Comparison of ENCODE assay signal across 24 cellular contexts in the genomic region with DNA sequence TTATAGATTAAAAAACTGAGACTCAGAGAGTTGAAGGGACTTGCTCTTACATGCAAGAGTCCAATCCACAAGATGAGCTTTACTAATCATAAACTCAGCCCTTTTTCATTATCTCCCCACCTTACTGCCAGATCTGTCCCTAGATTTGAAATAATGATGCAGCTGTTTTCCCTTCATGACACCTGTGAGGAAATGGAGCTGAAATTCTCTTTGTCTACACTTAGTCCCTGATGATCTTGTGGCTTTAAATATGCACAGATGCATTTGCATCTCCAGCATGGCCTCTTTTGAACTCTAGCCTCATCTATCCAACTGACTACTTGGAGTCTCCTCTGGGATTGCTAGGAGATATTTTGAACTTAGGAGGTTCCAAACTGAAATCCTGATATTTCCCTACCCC.
A peak's percentile ranks its signal among the peaks of the same experiment; 100 is the strongest.
DNase-seq lines count a peak whose midpoint lies in the region; ATAC-seq and TF ChIP-seq lines count a peak whose summit lies in the region.
"Had no signal": no experiment of that assay in that cellular context is flagged by ENCODE, and none has a peak within 500 bp of the region (broad histone marks: within the 10 kb centered on the region; RNA-seq: fewer than 3 reads in every experiment).

No MANE protein-coding gene starts in this region.

- no peaks in the 10 kb centered on the region for H3K36me3 Mint-ChIP-seq in natural killer cell treated with Interleukin-12 subunit alpha and Interleukin-12 subunit beta and Interleukin-15 and Interleukin-18, amount 100 ng/mL, for 72 hours
- no peaks in the 10 kb centered on the region for H3K36me3 Mint-ChIP-seq in natural killer cell
- no peaks in the 10 kb centered on the region for H3K36me3 Mint-ChIP-seq in activated CD8-positive, alpha-beta T cell treated with anti-CD3 and anti-CD28 coated beads for 36 hours (ENCODE audit: low read depth)

- BruUV-seq in A673 (replicated peaks; lab: Mats Ljungman, UMichigan) = no TSS peak

- POLR2A ChIA-PET in activated CD8-positive, alpha-beta T cell treated with anti-CD3 and anti-CD28 coated beads for 36 hours (lab: Charles Lee) = no interaction called here
- POLR2A ChIA-PET in A673 (lab: Charles Lee; ENCODE audit: low non-redundant PET) = no interaction called here

- CTCF ChIA-PET in activated CD8-positive, alpha-beta T cell treated with anti-CD3 and anti-CD28 coated beads for 36 hours (lab: Charles Lee) = no interaction called here
- CTCF ChIA-PET in A673 (lab: Charles Lee) = no interaction called here

- no peaks in the 10 kb centered on the region for H3K9me3 Mint-ChIP-seq in natural killer cell treated with Interleukin-12 subunit alpha and Interleukin-12 subunit beta and Interleukin-15 and Interleukin-18, amount 100 ng/mL, for 72 hours
- no peaks in the 10 kb centered on the region for H3K9me3 Mint-ChIP-seq in natural killer cell
- H3K9me3 Mint-ChIP-seq in activated CD8-positive, alpha-beta T cell treated with anti-CD3 and anti-CD28 coated beads for 36 hours = no peaks in the 10 kb centered on the region

- TF ChIP-seq CTCF in natural killer cell (IDR thresholded peaks at IDR 0.05) (no peak), adrenal gland (IDR thresholded peaks at IDR 0.05) (no peak), A673 (conservative IDR thresholded peaks at IDR 0.05; ENCODE audit: low read depth, low read length) (no peak)
- no peak for TF ChIP-seq CTCF in activated CD8-positive, alpha-beta T cell treated with anti-CD3 and anti-CD28 coated beads for 36 hours (IDR thresholded peaks at IDR 0.05)

- H3K9me3 ChIP-seq in adrenal gland (replicated peaks in 1 of 3) = no peaks in the 10 kb centered on the region
- peaks cover 9% of the 10 kb centered on the region for H3K9me3 ChIP-seq in A673 (ENCODE audit: low read depth, low read length, poor library complexity, severe bottlenecking)
- H3K9me3 ChIP-seq: ascending aorta, colonic mucosa, gastroesophageal sphincter, SJCRH30, tibial nerve had no signal

- H3K27ac Mint-ChIP-seq in natural killer cell treated with Interleukin-12 subunit alpha and Interleukin-12 subunit beta and Interleukin-15 and Interleukin-18, amount 100 ng/mL, for 72 hours = peak overlapping the region; percentile 46 to 52
- peak overlapping the region in 1 of 2 donors; percentile 44 for H3K27ac Mint-ChIP-seq in natural killer cell
- H3K27ac Mint-ChIP-seq in activated CD8-positive, alpha-beta T cell treated with anti-CD3 and anti-CD28 coated beads for 36 hours = peak overlapping the region; percentile 16
- H3K27ac Mint-ChIP-seq: nephron progenitor cell had no signal

- ATAC-seq in natural killer cell treated with Interleukin-12 subunit alpha and Interleukin-12 subunit beta and Interleukin-15 and Interleukin-18, amount 100 ng/mL, for 72 hours = no peak
- no peak for ATAC-seq in natural killer cell
- no peak for ATAC-seq in activated CD8-positive, alpha-beta T cell treated with anti-CD3 and anti-CD28 coated beads for 36 hours
- no peak for ATAC-seq in GM19328 (IDR thresholded peaks at IDR 0.05; ENCODE audit: unreplicated experiment)
- ATAC-seq: gastroesophageal sphincter had no signal

- no peak for DNase-seq in natural killer cell treated with Interleukin-12 subunit alpha and Interleukin-12 subunit beta and Interleukin-15 and Interleukin-18, amount 100 ng/mL, for 72 hours (ENCODE audit: low spot score)
- DNase-seq in natural killer cell = no peak
- peak; percentile 83 for DNase-seq in Jurkat, Clone E6-1 (ENCODE audit: low read depth, low spot score)
- no peak for DNase-seq in activated CD8-positive, alpha-beta T cell treated with anti-CD3 and anti-CD28 coated beads for 36 hours
- no peak for DNase-seq in adrenal gland
- no peak for DNase-seq in A673 (ENCODE audit: low spot score)
- DNase-seq: activated CD4-positive, CD25-positive, alpha-beta regulatory T cell; activated naive CD4-positive, alpha-beta T cell treated with anti-CD3 and anti-CD28 coated beads, Interleukin-2, amount 50 U/mL, for 16 hours; activated T-cell treated with anti-CD3 and anti-CD28 coated beads, Interleukin-2, amount 50 U/mL, for 48 hours; colonic mucosa; effector CD4-positive, alpha-beta T cell; HCEC 1CT; NCI-H1048; nephron progenitor cell; RPMI8226; SJCRH30; stimulated activated CD4-positive, alpha-beta T cell treated with anti-CD3 and anti-CD28 coated beads, Interleukin-4, amount 100 ng/mL, for 1 hour had no signal

- H3K36me3 ChIP-seq in adrenal gland (replicated peaks in 1 of 2) = no peaks in the 10 kb centered on the region
- H3K36me3 ChIP-seq in A673 (ENCODE audit: insufficient read depth, low read length, poor library complexity, severe bottlenecking) = no peaks in the 10 kb centered on the region
- H3K36me3 ChIP-seq: ascending aorta, colonic mucosa, gastroesophageal sphincter, SJCRH30, tibial nerve had no signal

- H3K27me3 ChIP-seq in adrenal gland (no peaks in the 10 kb centered on the region), A673 (replicated peaks; ENCODE audit: insufficient read depth, low read depth, low read length, poor library complexity) (no peaks in the 10 kb centered on the region)
- H3K27me3 ChIP-seq: ascending aorta, colonic mucosa, gastroesophageal sphincter, hepatocyte, SJCRH30, tibial nerve had no signal

- no peaks in the 10 kb centered on the region for H3K4me1 ChIP-seq in adrenal gland (replicated peaks in 1 of 2)
- H3K4me1 ChIP-seq in A673 (ENCODE audit: insufficient read depth, low read length, poor library complexity, severe bottlenecking) = no peaks in the 10 kb centered on the region
- H3K4me1 ChIP-seq: ascending aorta, colonic mucosa, gastroesophageal sphincter, SJCRH30, tibial nerve had no signal

- H3K4me3 Mint-ChIP-seq in natural killer cell treated with Interleukin-12 subunit alpha and Interleukin-12 subunit beta and Interleukin-15 and Interleukin-18, amount 100 ng/mL, for 72 hours = no peak overlapping the region
- H3K4me3 Mint-ChIP-seq in natural killer cell = no peak overlapping the region
- H3K4me3 Mint-ChIP-seq in activated CD8-positive, alpha-beta T cell treated with anti-CD3 and anti-CD28 coated beads for 36 hours = no peak overlapping the region
- H3K4me3 Mint-ChIP-seq: nephron progenitor cell had no signal

- H3K27me3 Mint-ChIP-seq in natural killer cell treated with Interleukin-12 subunit alpha and Interleukin-12 subunit beta and Interleukin-15 and Interleukin-18, amount 100 ng/mL, for 72 hours = peaks cover 0 to 8% of the 10 kb centered on the region in 2 donors
- peaks cover 0 to 10% of the 10 kb centered on the region in 2 donors for H3K27me3 Mint-ChIP-seq in natural killer cell (ENCODE audit: low read depth in 2 of 2)
- H3K27me3 Mint-ChIP-seq in activated CD8-positive, alpha-beta T cell treated with anti-CD3 and anti-CD28 coated beads for 36 hours = no peaks in the 10 kb centered on the region

- H3K27ac ChIP-seq in adrenal gland (no peak overlapping the region), A673 (ENCODE audit: low read depth, low read length, poor library complexity, severe bottlenecking) (no peak overlapping the region)
- H3K27ac ChIP-seq: ascending aorta, C4-2B, colonic mucosa, gastroesophageal sphincter, hepatocyte, SJCRH30, tibial nerve had no signal

- intact Hi-C loops in natural killer cell (cut with micrococcal nuclease) (no loop called here), adrenal gland (cut with DNase I) (no loop called here), A673 (cut with micrococcal nuclease; ENCODE audit: unreplicated experiment) (no loop called here)
- intact Hi-C loops in activated CD8-positive, alpha-beta T cell treated with anti-CD3 and anti-CD28 coated beads for 36 hours (cut with micrococcal nuclease) = no loop called here

- H3K4me3 ChIP-seq in Jurkat, Clone E6-1 (ENCODE audit: low read length) = no peak overlapping the region
- H3K4me3 ChIP-seq in adrenal gland = no peak overlapping the region
- no peak overlapping the region for H3K4me3 ChIP-seq in A673 (ENCODE audit: low read depth, low read length, poor library complexity, severe bottlenecking)
- H3K4me3 ChIP-seq: ascending aorta, colonic mucosa, gastroesophageal sphincter, hepatocyte, lung, SJCRH30, tibial nerve had no signal

- H3K4me1 Mint-ChIP-seq in natural killer cell treated with Interleukin-12 subunit alpha and Interleukin-12 subunit beta and Interleukin-15 and Interleukin-18, amount 100 ng/mL, for 72 hours (ENCODE audit: low read depth in 2 of 2) = peaks cover 16 to 31% of the 10 kb centered on the region in 2 donors
- peaks cover 7 to 22% of the 10 kb centered on the region in 2 donors for H3K4me1 Mint-ChIP-seq in natural killer cell
- H3K4me1 Mint-ChIP-seq in activated CD8-positive, alpha-beta T cell treated with anti-CD3 and anti-CD28 coated beads for 36 hours (ENCODE audit: low read depth) = peaks cover 34% of the 10 kb centered on the region
- H3K4me1 Mint-ChIP-seq: nephron progenitor cell had no signal

- no peak for TF ChIP-seq POLR2A in adrenal gland (IDR thresholded peaks at IDR 0.05)
